In genomic region chr7:112204776-112205347, GRCh38 we compare ENCODE assay signal across 8 cellular contexts. TPM values are rescaled to one million over a fixed set of nuclear protein-coding genes. Genes with fewer than 3 reads are reported as not detected.
A peak's percentile ranks its signal among the peaks of the same experiment; 100 is the strongest.
DNase-seq lines count a peak whose midpoint lies in the region; ATAC-seq, FAIRE-seq and TF ChIP-seq lines count a peak whose summit lies in the region.

No MANE protein-coding gene starts in this region.

- H3K27me3 ChIP-seq in heart left ventricle (no peaks in the 10 kb centered on the region), PC-9 (ENCODE audit: insufficient read depth, low read depth) (no peaks in the 10 kb centered on the region)

- H3K9me3 ChIP-seq in heart left ventricle (no peaks in the 10 kb centered on the region), PC-9 (ENCODE audit: insufficient read depth, low read depth) (no peaks in the 10 kb centered on the region; the same call in 1 of the 2 replicates)

- peak overlapping the region; percentile 100 for H3K4me2 ChIP-seq in PC-9

- H3F3A ChIP-seq in PC-9 (ENCODE audit: insufficient read depth, low read depth): no peaks in the 10 kb centered on the region

- POLR2A ChIA-PET in PC-9 (lab: Charles Lee; ENCODE audit: unreplicated experiment): no interaction called here

- no peaks in the 10 kb centered on the region for H3K9me2 ChIP-seq in PC-9 (ENCODE audit: insufficient read depth)

- 0 to 1% (median 1%) methylated on average over 10 of the region's 10 CpGs for WGBS in heart left ventricle, 4 donors
- WGBS in urinary bladder: under 1% methylated on average over 10 of the region's 10 CpGs

- H3K4me1 ChIP-seq in heart left ventricle (peaks cover 0 to 35% (median 17%) of the 10 kb centered on the region in 12 donors), PC-9 (replicated peaks; ENCODE audit: insufficient read depth) (peaks cover 19% of the 10 kb centered on the region), urinary bladder (ENCODE audit: insufficient read depth) (no peaks in the 10 kb centered on the region)

- no TSS peak for BruUV-seq in PC-9 (replicated peaks; lab: Mats Ljungman, UMichigan)

- H3K36me3 ChIP-seq in heart left ventricle: no peaks in the 10 kb centered on the region
- H3K36me3 ChIP-seq in PC-9 (ENCODE audit: low read depth): no peaks in the 10 kb centered on the region
- no peaks in the 10 kb centered on the region for H3K36me3 ChIP-seq in urinary bladder (ENCODE audit: insufficient read depth)

- DNase-seq in heart left ventricle (peak in 2 of 5 donors; percentile 16 to 30), cardiac septum (ENCODE audit: low spot score) (no peak), PC-9 (no peak), cerebellar cortex (ENCODE audit: low spot score) (peak; percentile 46), medulla oblongata (ENCODE audit: extremely low spot score) (peak; percentile 67), RCC 7860 (ENCODE audit: low spot score) (no peak), dedifferentiated amniotic fluid mesenchymal stem cell (ENCODE audit: extremely low spot score) (no peak)

- peaks cover 25% of the 10 kb centered on the region for H3K79me2 ChIP-seq in PC-9 (ENCODE audit: low read depth)

- TF ChIP-seq POLR2A in heart left ventricle (IDR thresholded peaks at IDR 0.05): no peak

- FAIRE-seq in RCC 7860 (lab: Jason Lieb, UNC): no peak

- intact Hi-C loops in heart left ventricle (cut with DNase I) (loop anchor here in 8 of 10 donors (5.0 to 10.0 kb wide), 17 partner anchors 43 to 453 kb away; partner anchors contain the start of gene IFRD1 (in 1 of the 8)), cardiac septum (cut with DNase I) (loop anchor here (10.0 kb wide), 3 partner anchors 180 to 290 kb away; no protein-coding TSS in a partner anchor), PC-9 (cut with micrococcal nuclease; ENCODE audit: unreplicated experiment) (loop anchor here (5.0 to 10.0 kb wide), 5 partner anchors 123 to 443 kb away; no protein-coding TSS in a partner anchor)

- H3K4me3 ChIP-seq in heart left ventricle (peak overlapping the region; percentile 57 to 98 (median 88)), PC-9 (peak overlapping the region; percentile 66), urinary bladder (ENCODE audit: low read depth, low read length) (peak overlapping the region; percentile 81)

- TF ChIP-seq CTCF in heart left ventricle (IDR thresholded peaks at IDR 0.05) (no peak), PC-9 (conservative IDR thresholded peaks at IDR 0.05) (no peak)

- CTCF ChIA-PET in PC-9 (lab: Charles Lee): interaction anchor here (0.8 kb wide), 1 partner anchor 274 kb away, joined by 3 read pairs; no protein-coding TSS in a partner anchor

- H2AFZ ChIP-seq in PC-9: peak overlapping the region; percentile 98

- ATAC-seq in heart left ventricle: peak in 1 of 4 donors; percentile 1

- H3K27ac ChIP-seq in heart left ventricle (peak overlapping the region; percentile 72 to 95 (median 90)), PC-9 (no peak overlapping the region), urinary bladder (ENCODE audit: low read depth) (peak overlapping the region; percentile 55)

- no peaks in the 10 kb centered on the region for H4K20me1 ChIP-seq in PC-9 (ENCODE audit: insufficient read depth)

RNA-seq across cellular contexts. Expression of gene DOCK4, which starts 1.3 kb away (rescaled TPM):
- total RNA-seq in heart left ventricle (10 to 100 TPM in 8 of 9 donors, 1 to 10 TPM in 1; 9.7 to 40.8 (median 17.0) TPM), cardiac septum (18.5 TPM), PC-9 (2021) (0.98 and 1.7 TPM in 2 replicates), urinary bladder (46.5 TPM)
- polyA plus RNA-seq in heart left ventricle (1 to 10 TPM; 5.1 to 5.8 TPM), urinary bladder (5.9 TPM)

RNA-seq across cellular contexts. Expression of gene ZNF277, which starts 1.6 kb away (rescaled TPM):
- 10 to 100 TPM; 10.3 to 26.5 (median 16.6) TPM for total RNA-seq in heart left ventricle
- polyA plus RNA-seq in heart left ventricle: 10 to 100 TPM; 10.6 to 12.2 TPM
- 16.3 TPM for total RNA-seq in cardiac septum
- total RNA-seq in PC-9 (2021): 23.3 and 33.4 TPM in 2 replicates
- total RNA-seq in urinary bladder: 53.1 TPM
- 18.6 TPM for polyA plus RNA-seq in urinary bladder

Comparison
In these comparisons a context has a peak if more than half of its experiments do, and no peak if none do; other contexts are left out.
1. DNase-seq: peak in cerebellar cortex (single experiment) and medulla oblongata (single experiment); none in cardiac septum (single experiment), PC-9 (0 of 2), RCC 7860 (single experiment) and dedifferentiated amniotic fluid mesenchymal stem cell (single experiment).
2. Peak in every context shown above with its lines, with median percentiles within 50 percentile points of each other: H3K4me3 ChIP-seq.